ENCODE assay signal across 24 cellular contexts in genomic region chr11:21133722-21134121, GRCh38.
"Had no signal": no experiment of that assay in that cellular context is flagged by ENCODE, and none has a peak within 500 bp of the region (broad histone marks: within the 10 kb centered on the region; RNA-seq: fewer than 3 reads in every experiment).

No MANE protein-coding gene starts in this region.

- FAIRE-seq: colon, endothelial cell of umbilical vein, frontal cortex had no signal

- H2AFZ ChIP-seq: hepatocyte had no signal

- ATAC-seq: foreskin keratinocyte, gastroesophageal sphincter, heart left ventricle, left cardiac atrium, left lung, left ventricle myocardium superior had no signal

- H3K27ac Mint-ChIP-seq: immature natural killer cell, memory B cell had no signal

- H3K27me3 Mint-ChIP-seq: memory B cell had no signal

- H3K36me3 Mint-ChIP-seq: immature natural killer cell, memory B cell had no signal

- DNase-seq: dermis blood vessel endothelial cell; dorsolateral prefrontal cortex; effector CD4-positive, alpha-beta T cell; effector memory CD4-positive, alpha-beta T cell; foreskin keratinocyte; heart left ventricle; hypothalamus; immature natural killer cell; islet precursor cell; left cardiac atrium; left lung; left ventricle myocardium superior; mammary epithelial cell; mesendoderm; midbrain had no signal

- H3K27me3 ChIP-seq: dorsolateral prefrontal cortex, esophagus muscularis mucosa, foreskin keratinocyte, gastroesophageal sphincter, heart left ventricle, hepatocyte, left lung had no signal

- H3K27ac ChIP-seq: coronary artery, dorsolateral prefrontal cortex, esophagus muscularis mucosa, foreskin keratinocyte, gastroesophageal sphincter, heart left ventricle, hepatocyte, left lung had no signal

- H3K79me2 ChIP-seq: hepatocyte had no signal

- H3K4me2 ChIP-seq: hepatocyte had no signal

- H3K4me3 ChIP-seq: coronary artery, dorsolateral prefrontal cortex, esophagus muscularis mucosa, gastroesophageal sphincter, heart left ventricle, hepatocyte, left lung, lung had no signal

- H3K4me3 Mint-ChIP-seq: immature natural killer cell, memory B cell had no signal

- H3K36me3 ChIP-seq: esophagus muscularis mucosa, gastroesophageal sphincter, heart left ventricle, left lung had no signal

- H3K9me3 ChIP-seq: esophagus muscularis mucosa, gastroesophageal sphincter, heart left ventricle, left lung had no signal

- H3K4me1 Mint-ChIP-seq: immature natural killer cell, memory B cell had no signal

- H3K4me1 ChIP-seq: esophagus muscularis mucosa, foreskin keratinocyte, gastroesophageal sphincter, heart left ventricle, left lung had no signal
